In genomic region chr2:138537170-138537915, GRCh38 we compare ENCODE assay signal across 21 cellular contexts. TPM values are rescaled to one million over a fixed set of nuclear protein-coding genes. Genes with fewer than 3 reads are reported as not detected.
DNase-seq lines count a peak whose midpoint lies in the region; ATAC-seq, FAIRE-seq and TF ChIP-seq lines count a peak whose summit lies in the region.
"Had no signal": no experiment of that assay in that cellular context is flagged by ENCODE, and none has a peak within 500 bp of the region (broad histone marks: within the 10 kb centered on the region; RNA-seq: fewer than 3 reads in every experiment).

No MANE protein-coding gene starts in this region.

- H3K27me3 ChIP-seq in OCI-LY3 (ENCODE audit: low read depth, low read length) = no peaks in the 10 kb centered on the region
- no peaks in the 10 kb centered on the region for H3K27me3 ChIP-seq in small intestine (ENCODE audit: control insufficient read depth in 2 of 2, insufficient read depth in 2 of 2, low read length in 2 of 2)
- H3K27me3 ChIP-seq in left ventricle myocardium inferior (ENCODE audit: low read depth) = no peaks in the 10 kb centered on the region
- H3K27me3 ChIP-seq: foreskin keratinocyte had no signal

- peaks cover 42% of the 10 kb centered on the region for H4K20me1 ChIP-seq in OCI-LY3 (ENCODE audit: insufficient read depth, low read length)

- peaks cover 75% of the 10 kb centered on the region for H3K79me2 ChIP-seq in OCI-LY3 (ENCODE audit: low read length)

- TF ChIP-seq CTCF in OCI-LY3 (IDR thresholded peaks at IDR 0.05; ENCODE audit: low read depth, low read length) = no peak
- TF ChIP-seq CTCF in left ventricle myocardium inferior (IDR thresholded peaks at IDR 0.05; ENCODE audit: borderline replicate concordance) = no peak

- peak overlapping the region; percentile 30 for H3K4me2 ChIP-seq in OCI-LY3 (ENCODE audit: low read length)

- intact Hi-C loops in left ventricle myocardium inferior (cut with micrococcal nuclease) = no loop called here

- no peak for FAIRE-seq in small intestine (lab: Jason Lieb, UNC)

- H3K9me3 ChIP-seq in OCI-LY3 (ENCODE audit: insufficient read depth, low read length) = peaks cover 30% of the 10 kb centered on the region
- no peaks in the 10 kb centered on the region for H3K9me3 ChIP-seq in small intestine (ENCODE audit: control insufficient read depth, low read depth)
- peaks cover 22% of the 10 kb centered on the region for H3K9me3 ChIP-seq in left ventricle myocardium inferior (replicated peaks)
- H3K9me3 ChIP-seq: thoracic aorta had no signal

- WGBS in small intestine, 3 donors = 52 to 78% (median 75%) methylated on average over 12 of the region's 12 CpGs

- TF ChIP-seq POLR2A in erythroblast (IDR thresholded peaks at IDR 0.05; ENCODE audit: low read length) = no peak

- peak; percentile 14 for ATAC-seq in GM19043 (IDR thresholded peaks at IDR 0.05; ENCODE audit: low read depth, unreplicated experiment)
- ATAC-seq in GM21526 (IDR thresholded peaks at IDR 0.05; ENCODE audit: low FRiP score, unreplicated experiment) = no peak
- no peak for ATAC-seq in HG03354 (IDR thresholded peaks at IDR 0.05; ENCODE audit: poor library complexity, severe bottlenecking, unreplicated experiment)
- no peak for ATAC-seq in HG03108 (IDR thresholded peaks at IDR 0.05; ENCODE audit: unreplicated experiment)
- ATAC-seq: activated CD4-positive, alpha-beta T cell treated with anti-CD3 and anti-CD28 coated beads for 36 hours; CD8-positive, alpha-beta T cell; stimulated activated naive B cell treated with anti-CD40 and anti-IgM and Interleukin-4, amounts not matched to agents 10 μg/mL and 1 μg/mL and 100 μg/mL, for 72 hours had no signal

- H3K4me1 ChIP-seq in OCI-LY3 (ENCODE audit: low read length) = peaks cover 17% of the 10 kb centered on the region
- no peaks in the 10 kb centered on the region for H3K4me1 ChIP-seq in small intestine (ENCODE audit: control insufficient read depth in 2 of 2, insufficient read depth in 1 of 2, low read depth in 1 of 2, low read length in 1 of 2)
- H3K4me1 ChIP-seq in left ventricle myocardium inferior = peaks cover 19% of the 10 kb centered on the region

- H3K4me3 ChIP-seq in OCI-LY3 (ENCODE audit: low read length) (peak overlapping the region; percentile 27; the same call in 1 of the 2 replicates), small intestine (ENCODE audit: low read depth in 1 of 2, low read length in 2 of 2) (no peak overlapping the region), left ventricle myocardium inferior (no peak overlapping the region)
- H3K4me3 ChIP-seq: skin epidermis, thoracic aorta had no signal

- H3K9ac ChIP-seq in OCI-LY3 (ENCODE audit: low read length) = peak overlapping the region; percentile 4; the same call in 1 of the 2 replicates

- peak overlapping the region; percentile 72 for H3K27ac ChIP-seq in OCI-LY3 (ENCODE audit: low read length)
- no peak overlapping the region for H3K27ac ChIP-seq in small intestine (ENCODE audit: low read depth in 1 of 2, low read length in 1 of 2)
- H3K27ac ChIP-seq in left ventricle myocardium inferior (replicated peaks) = no peak overlapping the region
- H3K27ac ChIP-seq: foreskin keratinocyte, skin epidermis, thoracic aorta had no signal

- H2AFZ ChIP-seq in OCI-LY3 (ENCODE audit: low read depth, low read length) = no peak overlapping the region

- DNase-seq in erythroblast (lab: John Stamatoyannopoulos, UW) = peak; percentile 70 to 88
- DNase-seq in small intestine = peak; percentile 17
- DNase-seq in left ventricle myocardium inferior = no peak
- DNase-seq: activated CD4-positive, alpha-beta T cell treated with anti-CD3 and anti-CD28 coated beads for 36 hours; activated naive CD8-positive, alpha-beta T cell treated with anti-CD3 and anti-CD28 coated beads for 36 hours; CD8-positive, alpha-beta T cell; foreskin keratinocyte; HCEC 1CT; Karpas-422; NCI-H187; NCI-H69; stimulated activated CD4-positive, alpha-beta T cell treated with anti-CD3 and anti-CD28 coated beads, Interleukin-2, amount 100 ng/mL, for 24 hours; stimulated activated naive B cell treated with anti-CD40 and anti-IgM and Interleukin-4, amounts not matched to agents 10 μg/mL and 1 μg/mL and 100 μg/mL, for 72 hours; T1000 had no signal

- H3K36me3 ChIP-seq in OCI-LY3 (replicated peaks; ENCODE audit: low read depth, low read length) (peaks cover 57% of the 10 kb centered on the region), small intestine (ENCODE audit: control insufficient read depth in 2 of 2, insufficient read depth in 2 of 2, low read length in 2 of 2) (no peaks in the 10 kb centered on the region), left ventricle myocardium inferior (peaks cover 16% of the 10 kb centered on the region)

RNA-seq across cellular contexts. Expression of gene SPOPL, which starts 35.8 kb away (rescaled TPM):
- polyA plus RNA-seq in small intestine = 1 to 10 TPM; 6.3 to 8.6 (median 6.7) TPM
- 13.5 TPM for total RNA-seq in left ventricle myocardium inferior
